ENCODE assay signal across 8 cellular contexts in genomic region chr21:39381009-39381408, GRCh38. TPM values are rescaled to one million over a fixed set of nuclear protein-coding genes. Genes with fewer than 3 reads are reported as not detected.
DNase-seq lines count a peak whose midpoint lies in the region; ATAC-seq and TF ChIP-seq lines count a peak whose summit lies in the region.

No MANE protein-coding gene starts in this region.

- H3K27ac ChIP-seq in CD8-positive, alpha-beta T cell (ENCODE audit: low read depth, low read length): peak overlapping the region; percentile 92
- H3K27ac ChIP-seq in KOPT-K1 (ENCODE audit: low read depth, low read length, poor library complexity, severe bottlenecking) (peak overlapping the region; percentile 52), mucosa of rectum (ENCODE audit: low read depth in 2 of 2, low read length in 2 of 2) (peak overlapping the region; percentile 77)

- H3K4me1 ChIP-seq in CD8-positive, alpha-beta T cell (ENCODE audit: insufficient read depth, low read length): peaks cover 14% of the 10 kb centered on the region
- peaks cover 9 to 15% of the 10 kb centered on the region in 2 donors for H3K4me1 ChIP-seq in mucosa of rectum (ENCODE audit: control insufficient read depth in 2 of 2, insufficient read depth in 2 of 2, low read length in 2 of 2)

- no peak for TF ChIP-seq CTCF in CD8-positive, alpha-beta T cell (IDR thresholded peaks at IDR 0.05)

- DNase-seq in CD8-positive, alpha-beta T cell: no peak
- DNase-seq in central memory CD8-positive, alpha-beta T cell (ENCODE audit: low spot score in 2 of 2): no peak

- peaks cover 2% of the 10 kb centered on the region for H3K27me3 Mint-ChIP-seq in CD8-positive, alpha-beta T cell (ENCODE audit: low read depth)
- H3K27me3 Mint-ChIP-seq in central memory CD8-positive, alpha-beta T cell: peaks cover 26% of the 10 kb centered on the region

- H3K4me3 Mint-ChIP-seq in CD8-positive, alpha-beta T cell: peak overlapping the region; percentile 93
- H3K4me3 Mint-ChIP-seq in central memory CD8-positive, alpha-beta T cell: peak overlapping the region; percentile 89

- peaks cover 8% of the 10 kb centered on the region for H3K36me3 Mint-ChIP-seq in CD8-positive, alpha-beta T cell
- H3K36me3 Mint-ChIP-seq in central memory CD8-positive, alpha-beta T cell (ENCODE audit: insufficient read depth): peaks cover 9% of the 10 kb centered on the region

- H3K27me3 ChIP-seq in CD8-positive, alpha-beta T cell (ENCODE audit: insufficient read depth, low read length): no peaks in the 10 kb centered on the region
- H3K27me3 ChIP-seq in mucosa of rectum (ENCODE audit: control insufficient read depth in 2 of 2, insufficient read depth in 2 of 2, low read length in 2 of 2): no peaks in the 10 kb centered on the region

- H3K4me1 Mint-ChIP-seq in CD8-positive, alpha-beta T cell (ENCODE audit: low read depth): peaks cover 30% of the 10 kb centered on the region
- H3K4me1 Mint-ChIP-seq in central memory CD8-positive, alpha-beta T cell: peaks cover 19% of the 10 kb centered on the region

- POLR2A ChIA-PET in CD8-positive, alpha-beta T cell (lab: Charles Lee): interaction anchor here (1.2 to 1.5 kb wide), 2 partner anchors 31 to 67 kb away, joined by 5 to 6 read pairs; partner anchors contain the start of gene BRWD1

- H3K27ac Mint-ChIP-seq in CD8-positive, alpha-beta T cell: peak overlapping the region; percentile 93
- peak overlapping the region; percentile 92 for H3K27ac Mint-ChIP-seq in central memory CD8-positive, alpha-beta T cell (ENCODE audit: low read depth)

- H3K9me3 ChIP-seq in CD8-positive, alpha-beta T cell (ENCODE audit: low read length): no peaks in the 10 kb centered on the region
- no peaks in the 10 kb centered on the region for H3K9me3 ChIP-seq in KOPT-K1 (ENCODE audit: insufficient read depth, low read length, poor library complexity, severe bottlenecking)
- H3K9me3 ChIP-seq in mucosa of rectum (ENCODE audit: control insufficient read depth in 2 of 2, low read length in 2 of 2): no peaks in the 10 kb centered on the region

- peak overlapping the region; percentile 86 to 89 for H3K9ac ChIP-seq in mucosa of rectum (ENCODE audit: low read depth in 1 of 2, low read length in 2 of 2)

- CTCF ChIA-PET in CD8-positive, alpha-beta T cell (lab: Charles Lee): interaction anchor here (1.2 kb wide), 1 partner anchor 128 kb away, joined by 3 read pairs; no protein-coding TSS in a partner anchor

- intact Hi-C loops in CD8-positive, alpha-beta T cell (cut with DNase I, micrococcal nuclease): loop anchor here (2.0 to 10.0 kb wide), 3 partner anchors 64 to 198 kb away; partner anchors contain the start of genes LCA5L (in 1 of the 2) and PSMG1 (in 1 of the 2)

- no peaks in the 10 kb centered on the region for H3K36me3 ChIP-seq in CD8-positive, alpha-beta T cell (ENCODE audit: insufficient read depth, low read length)
- no peaks in the 10 kb centered on the region for H3K36me3 ChIP-seq in KOPT-K1 (ENCODE audit: insufficient read depth, low read length)
- H3K36me3 ChIP-seq in mucosa of rectum (ENCODE audit: control insufficient read depth in 2 of 2, insufficient read depth in 2 of 2, low read length in 2 of 2): no peaks in the 10 kb centered on the region

- H3K4me3 ChIP-seq in CD8-positive, alpha-beta T cell (ENCODE audit: low read depth, low read length): peak overlapping the region; percentile 91
- H3K4me3 ChIP-seq in mucosa of rectum (ENCODE audit: low read length in 2 of 2): peak overlapping the region; percentile 93 to 98

- no peak for ATAC-seq in CD8-positive, alpha-beta T cell
- no peak for ATAC-seq in central memory CD8-positive, alpha-beta T cell (replicated peaks; ENCODE audit: extremely low read depth, poor library complexity, severe bottlenecking)
- ATAC-seq in HG02973 (IDR thresholded peaks at IDR 0.05; ENCODE audit: unreplicated experiment) (no peak), GM21447 (IDR thresholded peaks at IDR 0.05; ENCODE audit: unreplicated experiment) (no peak), GM18861 (IDR thresholded peaks at IDR 0.05; ENCODE audit: unreplicated experiment) (no peak), GM19328 (IDR thresholded peaks at IDR 0.05; ENCODE audit: unreplicated experiment) (no peak)

- H3K9me3 Mint-ChIP-seq in CD8-positive, alpha-beta T cell: no peaks in the 10 kb centered on the region
- H3K9me3 Mint-ChIP-seq in central memory CD8-positive, alpha-beta T cell: no peaks in the 10 kb centered on the region

RNA-seq across cellular contexts. Expression of gene HMGN1, which starts 32.1 kb away (rescaled TPM):
- 100 to 1,000 TPM; 187 to 195 TPM for total RNA-seq in CD8-positive, alpha-beta T cell
